Comparison of ENCODE assay signal across 9 cellular contexts in genomic region chr10:86366033-86366901, GRCh38. TPM values are rescaled to one million over a fixed set of nuclear protein-coding genes. Genes with fewer than 3 reads are reported as not detected.
DNase-seq lines count a peak whose midpoint lies in the region; ATAC-seq and TF ChIP-seq lines count a peak whose summit lies in the region.
"Had no signal": no experiment of that assay in that cellular context is flagged by ENCODE, and none has a peak within 500 bp of the region (broad histone marks: within the 10 kb centered on the region; RNA-seq: fewer than 3 reads in every experiment).

Gene GRID1 (minus strand): TSS chr10:86366795.

- H3K4me1 ChIP-seq in foreskin keratinocyte: no peaks in the 10 kb centered on the region

- CTCF ChIA-PET in WTC11 (lab: Charles Lee): interaction anchor here (0.6 to 6.2 kb wide), 7 partner anchors 10 to 1787 kb away, joined by 3 to 51 read pairs (median 6); no protein-coding TSS in a partner anchor

- H3K9me3 Mint-ChIP-seq in WTC11: no peaks in the 10 kb centered on the region
- H3K9me3 Mint-ChIP-seq in nephron progenitor cell: no peaks in the 10 kb centered on the region

- no peak within 1 kb of the TSS for H3K27ac ChIP-seq in foreskin keratinocyte

- peaks cover 91% of the 10 kb centered on the region for H3K27me3 Mint-ChIP-seq in WTC11 (ENCODE audit: low read depth)
- H3K27me3 Mint-ChIP-seq in nephron progenitor cell (ENCODE audit: low read depth, poor library complexity): peaks cover 91% of the 10 kb centered on the region

- DNase-seq in GM03348 (ENCODE audit: low spot score) (peak; percentile 66), WTC11 (ENCODE audit: low spot score) (peak; percentile 58), foreskin keratinocyte (no peak), nephron progenitor cell (peak; percentile 73), SIG-M5 treated with dmso at 0.1 percent for 504 hours (lab: John Stamatoyannopoulos, UW; ENCODE audit: unreplicated experiment) (no peak), NCI-H526 treated with DMSO at 0.1 percent for 48 hours (lab: John Stamatoyannopoulos, UW) (no peak)

- peaks cover 18% of the 10 kb centered on the region for H3K4me1 Mint-ChIP-seq in WTC11
- peaks cover 20% of the 10 kb centered on the region for H3K4me1 Mint-ChIP-seq in nephron progenitor cell

- H3K4me3 Mint-ChIP-seq in WTC11: peak within 1 kb of the TSS; percentile 59
- H3K4me3 Mint-ChIP-seq in nephron progenitor cell: peak within 1 kb of the TSS; percentile 76

- peak; percentile 37 for ATAC-seq in HG02763 (IDR thresholded peaks at IDR 0.05; ENCODE audit: unreplicated experiment)
- ATAC-seq in WTC11: peak; percentile 2; the same call in 1 of the 2 replicates
- peak; percentile 22 for ATAC-seq in foreskin keratinocyte
- ATAC-seq in HG03175 (IDR thresholded peaks at IDR 0.05; ENCODE audit: unreplicated experiment): no peak

- peaks cover 97% of the 10 kb centered on the region for H3K27me3 ChIP-seq in foreskin keratinocyte

- POLR2A ChIA-PET in WTC11 (lab: Charles Lee): interaction anchor here (0.5 to 1.8 kb wide), 3 partner anchors 22 to 941 kb away, joined by 3 to 9 read pairs (median 3); no protein-coding TSS in a partner anchor

- H3K27ac Mint-ChIP-seq in WTC11 (no peak within 1 kb of the TSS), nephron progenitor cell (no peak within 1 kb of the TSS)

- TF ChIP-seq CTCF in WTC11 (IDR thresholded peaks at IDR 0.05): no peak
- no peak for TF ChIP-seq CTCF in foreskin keratinocyte (conservative IDR thresholded peaks at IDR 0.05)
- TF ChIP-seq CTCF in nephron progenitor cell (IDR thresholded peaks at IDR 0.05): no peak

- H3K36me3 Mint-ChIP-seq in WTC11: no peaks in the 10 kb centered on the region
- no peaks in the 10 kb centered on the region for H3K36me3 Mint-ChIP-seq in nephron progenitor cell (ENCODE audit: low read depth)

TF ChIP-seq in WTC11, 78 proteins besides CTCF, POLR2A, EP300 and RAD21:
- TF ChIP-seq ZNF317 (CRISPR knock-in tag; IDR thresholded peaks at IDR 0.05; ENCODE audit: borderline replicate concordance, low read depth) (no peak), PRRX2 (CRISPR knock-in tag; IDR thresholded peaks at IDR 0.05) (no peak), TEAD4 (CRISPR knock-in tag; IDR thresholded peaks at IDR 0.05) (no peak), ZNF396 (CRISPR knock-in tag; IDR thresholded peaks at IDR 0.05; ENCODE audit: borderline replicate concordance) (no peak)
- TF ChIP-seq, protein P1, sequence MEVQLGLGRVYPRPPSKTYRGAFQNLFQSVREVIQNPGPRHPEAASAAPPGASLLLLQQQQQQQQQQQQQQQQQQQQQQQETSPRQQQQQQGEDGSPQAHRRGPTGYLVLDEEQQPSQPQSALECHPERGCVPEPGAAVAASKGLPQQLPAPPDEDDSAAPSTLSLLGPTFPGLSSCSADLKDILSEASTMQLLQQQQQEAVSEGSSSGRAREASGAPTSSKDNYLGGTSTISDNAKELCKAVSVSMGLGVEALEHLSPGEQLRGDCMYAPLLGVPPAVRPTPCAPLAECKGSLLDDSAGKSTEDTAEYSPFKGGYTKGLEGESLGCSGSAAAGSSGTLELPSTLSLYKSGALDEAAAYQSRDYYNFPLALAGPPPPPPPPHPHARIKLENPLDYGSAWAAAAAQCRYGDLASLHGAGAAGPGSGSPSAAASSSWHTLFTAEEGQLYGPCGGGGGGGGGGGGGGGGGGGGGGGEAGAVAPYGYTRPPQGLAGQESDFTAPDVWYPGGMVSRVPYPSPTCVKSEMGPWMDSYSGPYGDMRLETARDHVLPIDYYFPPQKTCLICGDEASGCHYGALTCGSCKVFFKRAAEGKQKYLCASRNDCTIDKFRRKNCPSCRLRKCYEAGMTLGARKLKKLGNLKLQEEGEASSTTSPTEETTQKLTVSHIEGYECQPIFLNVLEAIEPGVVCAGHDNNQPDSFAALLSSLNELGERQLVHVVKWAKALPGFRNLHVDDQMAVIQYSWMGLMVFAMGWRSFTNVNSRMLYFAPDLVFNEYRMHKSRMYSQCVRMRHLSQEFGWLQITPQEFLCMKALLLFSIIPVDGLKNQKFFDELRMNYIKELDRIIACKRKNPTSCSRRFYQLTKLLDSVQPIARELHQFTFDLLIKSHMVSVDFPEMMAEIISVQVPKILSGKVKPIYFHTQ (CRISPR knock-in tag; IDR thresholded peaks at IDR 0.05): no peak
- TF ChIP-seq, protein P2, sequence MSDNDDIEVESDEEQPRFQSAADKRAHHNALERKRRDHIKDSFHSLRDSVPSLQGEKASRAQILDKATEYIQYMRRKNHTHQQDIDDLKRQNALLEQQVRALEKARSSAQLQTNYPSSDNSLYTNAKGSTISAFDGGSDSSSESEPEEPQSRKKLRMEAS (CRISPR knock-in tag; IDR thresholded peaks at IDR 0.05): no peak
TF ChIP-seq in WTC11: peak in this region for 0.

RNA-seq across cellular contexts. Expression of gene GRID1, which starts in this region (rescaled TPM):
- total RNA-seq in WTC11 (2021): 0.21 to 0.50 TPM (median 0.37 TPM) in 3 replicates
- total RNA-seq in foreskin keratinocyte: not detected in 2 replicates
- not detected in 2 replicates for polyA plus RNA-seq in foreskin keratinocyte
- total RNA-seq: RPMI7951 had no signal

Comparison
In these comparisons a context has a peak if more than half of its experiments do, and no peak if none do; other contexts are left out.
1. Peak in DNase-seq and ATAC-seq in WTC11; RNA of the gene not detected or under 1 TPM.
2. Peak in ATAC-seq in foreskin keratinocyte; RNA of the gene not detected or under 1 TPM.
3. DNase-seq: peak in GM03348 (single experiment) and nephron progenitor cell (single experiment); none in foreskin keratinocyte (0 of 2), SIG-M5 treated with dmso at 0.1 percent for 504 hours (single experiment) and NCI-H526 treated with DMSO at 0.1 percent for 48 hours (single experiment).